8 cellular contexts compared by ENCODE assay signal in the genomic region with DNA sequence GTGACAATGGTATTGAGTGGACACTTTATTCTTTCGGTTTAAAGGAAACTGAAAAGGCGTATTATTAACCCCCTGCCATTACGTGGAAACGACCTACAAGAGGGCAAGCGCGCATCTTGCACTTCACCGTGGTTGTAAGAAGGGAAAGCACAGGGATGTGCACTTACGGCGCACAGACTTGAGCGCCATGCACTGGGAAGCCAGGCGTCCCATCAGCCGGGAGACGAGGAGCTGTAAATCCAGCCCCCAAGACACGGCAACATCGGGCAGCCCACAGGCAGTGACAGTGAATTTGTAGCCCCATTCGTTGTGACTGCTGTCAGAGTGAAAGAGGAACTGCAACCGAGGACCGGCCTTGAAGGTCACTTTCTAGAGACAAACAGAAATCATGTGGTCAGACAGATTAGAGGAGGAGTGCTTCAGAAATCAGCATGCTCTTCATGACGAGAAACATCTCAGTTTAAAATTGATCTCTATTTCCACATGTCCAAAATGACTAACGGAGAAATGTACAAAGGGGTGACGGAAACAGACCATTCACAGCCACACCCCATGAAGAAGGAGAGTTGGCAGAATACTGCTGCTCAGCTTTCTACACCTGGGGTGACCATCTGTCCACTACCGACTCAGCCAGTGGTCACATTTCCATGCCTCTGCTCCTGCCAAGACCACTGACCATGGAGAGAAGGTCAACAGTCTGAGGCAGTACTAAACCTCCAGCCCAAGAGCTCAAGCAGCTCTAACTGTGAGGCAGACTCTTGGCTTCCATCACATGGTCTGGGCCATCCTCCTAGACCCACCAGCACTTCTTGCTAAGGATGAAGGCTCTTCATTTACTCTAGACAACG.
DNase-seq lines count a peak whose midpoint lies in the region; ATAC-seq and TF ChIP-seq lines count a peak whose summit lies in the region.

No MANE protein-coding gene starts in this region.

- H3K4me1 ChIP-seq in heart left ventricle = peaks cover 0 to 17% (median 0%) of the 10 kb centered on the region in 12 donors

- peaks cover 0 to 98% (median 98%) of the 10 kb centered on the region in 9 donors for H3K36me3 ChIP-seq in heart left ventricle

- 79 to 86% (median 83%) methylated on average over 23 of the region's 23 CpGs for WGBS in heart left ventricle, 4 donors

- no peak overlapping the region for H3K4me3 ChIP-seq in heart left ventricle

- H3K4me3 Mint-ChIP-seq in MCF 10A (ENCODE audit: unreplicated experiment) = no peak overlapping the region
- H3K4me3 Mint-ChIP-seq in activated naive CD4-positive, alpha-beta T cell treated with anti-CD3 and anti-CD28 coated beads for 36 hours = no peak overlapping the region

- no TSS peak for BruUV-seq in MCF 10A (replicated peaks; lab: Mats Ljungman, UMichigan)

- H3K27me3 Mint-ChIP-seq in MCF 10A (ENCODE audit: insufficient read depth, unreplicated experiment) = no peaks in the 10 kb centered on the region
- no peaks in the 10 kb centered on the region for H3K27me3 Mint-ChIP-seq in activated naive CD4-positive, alpha-beta T cell treated with anti-CD3 and anti-CD28 coated beads for 36 hours (ENCODE audit: low read depth)

- no peaks in the 10 kb centered on the region for H3K9me3 Mint-ChIP-seq in MCF 10A (ENCODE audit: unreplicated experiment)
- H3K9me3 Mint-ChIP-seq in activated naive CD4-positive, alpha-beta T cell treated with anti-CD3 and anti-CD28 coated beads for 36 hours = no peaks in the 10 kb centered on the region

- no peaks in the 10 kb centered on the region for H3K9me3 ChIP-seq in heart left ventricle

- DNase-seq in GM10266 (ENCODE audit: extremely low spot score) (peak; percentile 87), heart left ventricle (peak in 3 of 5 donors; percentile 20 to 45 (median 31)), COLO668 (lab: John Stamatoyannopoulos, UW; ENCODE audit: unreplicated experiment) (no peak), MCF 10A (ENCODE audit: unreplicated experiment) (no peak)
- no peak for DNase-seq in activated naive CD4-positive, alpha-beta T cell treated with Interleukin-2 at 50 U/mL for 16 hours
- no peak for DNase-seq in activated naive CD4-positive, alpha-beta T cell treated with anti-CD3 and anti-CD28 coated beads for 36 hours

- ATAC-seq in GM21423 (IDR thresholded peaks at IDR 0.05; ENCODE audit: unreplicated experiment) (peak; percentile 87), HG03575 (IDR thresholded peaks at IDR 0.05; ENCODE audit: extremely low read depth, insufficient number of reproducible peaks, low FRiP score, unreplicated experiment) (peak; percentile 59), heart left ventricle (peak; percentile 45 to 81 (median 66))

- no peaks in the 10 kb centered on the region for H3K27me3 ChIP-seq in heart left ventricle

- POLR2A ChIA-PET in MCF 10A (lab: Yijun Ruan, JAX) = interaction anchor here (0.6 to 0.9 kb wide), 3 partner anchors 16 to 326 kb away, joined by 3 read pairs; no protein-coding TSS in a partner anchor

- no peak for TF ChIP-seq POLR2A in heart left ventricle (IDR thresholded peaks at IDR 0.05)

- no peak overlapping the region for H3K27ac Mint-ChIP-seq in MCF 10A (ENCODE audit: low read depth, unreplicated experiment)
- no peak overlapping the region for H3K27ac Mint-ChIP-seq in activated naive CD4-positive, alpha-beta T cell treated with anti-CD3 and anti-CD28 coated beads for 36 hours

- intact Hi-C loops in heart left ventricle (cut with DNase I) (loop anchor here in 7 of 10 donors (5.0 to 10.0 kb wide), 7 partner anchors 61 to 339 kb away; a partner anchor contains a TSS), MCF 10A (cut with micrococcal nuclease) (loop anchor here (10.0 kb wide), 1 partner anchor 339 kb away; no protein-coding TSS in a partner anchor)
- intact Hi-C loops in activated naive CD4-positive, alpha-beta T cell treated with anti-CD3 and anti-CD28 coated beads for 36 hours (cut with micrococcal nuclease) = no loop called here

- H3K27ac ChIP-seq in heart left ventricle = peak overlapping the region in 4 of 12 donors; percentile 2 to 61 (median 50)

- CTCF ChIA-PET in MCF 10A (lab: Yijun Ruan, JAX) = interaction anchor here (0.5 to 3.7 kb wide), 18 partner anchors 9 to 1819 kb away, joined by 3 to 29 read pairs (median 4); no protein-coding TSS in a partner anchor
- CTCF ChIA-PET in activated naive CD4-positive, alpha-beta T cell treated with anti-CD3 and anti-CD28 coated beads for 36 hours (lab: Charles Lee) = interaction anchor here (0.6 to 2.6 kb wide), 17 partner anchors 8 to 825 kb away, joined by 3 to 11 read pairs (median 4); a partner anchor contains a TSS

- peaks cover 98% of the 10 kb centered on the region for H3K36me3 Mint-ChIP-seq in MCF 10A (ENCODE audit: insufficient read depth, unreplicated experiment)
- H3K36me3 Mint-ChIP-seq in activated naive CD4-positive, alpha-beta T cell treated with anti-CD3 and anti-CD28 coated beads for 36 hours (ENCODE audit: low read depth) = peaks cover 35% of the 10 kb centered on the region

- no peaks in the 10 kb centered on the region for H3K4me1 Mint-ChIP-seq in MCF 10A (ENCODE audit: insufficient read depth, unreplicated experiment)
- no peaks in the 10 kb centered on the region for H3K4me1 Mint-ChIP-seq in activated naive CD4-positive, alpha-beta T cell treated with anti-CD3 and anti-CD28 coated beads for 36 hours (ENCODE audit: low read depth)

- TF ChIP-seq CTCF in GM10266 (IDR thresholded peaks at IDR 0.05; ENCODE audit: control insufficient read depth, insufficient read depth, low read depth, missing control alignments) (no peak), heart left ventricle (IDR thresholded peaks at IDR 0.05) (no peak), MCF 10A (IDR thresholded peaks at IDR 0.05; ENCODE audit: unreplicated experiment) (no peak)

Comparison
In these comparisons a context has a peak if more than half of its experiments do, and no peak if none do; other contexts are left out.
1. DNase-seq: peak in GM10266 (single experiment) and heart left ventricle (3 of 5); none in activated naive CD4-positive, alpha-beta T cell treated with Interleukin-2 at 50 U/mL for 16 hours (single experiment), COLO668 (single experiment), MCF 10A (single experiment) and activated naive CD4-positive, alpha-beta T cell treated with anti-CD3 and anti-CD28 coated beads for 36 hours (single experiment).
2. Peak in every context shown above with its lines, with median percentiles within 50 percentile points of each other: ATAC-seq.